In genomic region chr18:11981383-11981632, GRCh38 we compare ENCODE assay signal across 8 cellular contexts. TPM values are rescaled to one million over a fixed set of nuclear protein-coding genes. Genes with fewer than 3 reads are reported as not detected.
A peak's percentile ranks its signal among the peaks of the same experiment; 100 is the strongest.
DNase-seq lines count a peak whose midpoint lies in the region; ATAC-seq lines count a peak whose summit lies in the region.

IMPA2 (plus strand) TSS chr18:11981507; CDS start chr18:11981670, 163 bp downstream.

- peak within 1 kb of the TSS; percentile 83 for H3K27ac Mint-ChIP-seq in activated naive CD4-positive, alpha-beta T cell treated with anti-CD3 and anti-CD28 coated beads for 36 hours
- peak within 1 kb of the TSS; percentile 47 to 89 (median 71) for H3K27ac Mint-ChIP-seq in naive B cell

- peak within 1 kb of the TSS; percentile 86 for H3K4me3 Mint-ChIP-seq in activated naive CD4-positive, alpha-beta T cell treated with anti-CD3 and anti-CD28 coated beads for 36 hours
- H3K4me3 Mint-ChIP-seq in naive B cell = peak within 1 kb of the TSS; percentile 88 to 96 (median 90)

- no peak for ATAC-seq in naive B cell (ENCODE audit: low read depth in 2 of 2)
- no peak for ATAC-seq in HG03457 (IDR thresholded peaks at IDR 0.05; ENCODE audit: unreplicated experiment)

- H3K27me3 ChIP-seq in ectodermal cell (ENCODE audit: control insufficient read depth, insufficient read depth, low read length, poor library complexity, severe bottlenecking) = no peaks in the 10 kb centered on the region

- peaks cover 2% of the 10 kb centered on the region for H3K27me3 Mint-ChIP-seq in activated naive CD4-positive, alpha-beta T cell treated with anti-CD3 and anti-CD28 coated beads for 36 hours (ENCODE audit: low read depth)
- no peaks in the 10 kb centered on the region for H3K27me3 Mint-ChIP-seq in naive B cell

- DNase-seq in activated naive CD4-positive, alpha-beta T cell treated with anti-CD3 and anti-CD28 coated beads for 36 hours = no peak
- DNase-seq in activated naive CD4-positive, alpha-beta T cell treated with Interleukin-2 at 50 U/mL for 16 hours = no peak
- DNase-seq in LHCN-M2 (ENCODE audit: low read depth) = no peak
- DNase-seq in naive B cell = no peak
- no peak for DNase-seq in SW480 (ENCODE audit: low spot score)
- no peak for DNase-seq in NCI-H446 (lab: John Stamatoyannopoulos, UW)

- WGBS in ectodermal cell, 2 experiments = 0% methylated on average over 30 of the region's 30 CpGs

- no peaks in the 10 kb centered on the region for H3K9me3 Mint-ChIP-seq in activated naive CD4-positive, alpha-beta T cell treated with anti-CD3 and anti-CD28 coated beads for 36 hours
- H3K9me3 Mint-ChIP-seq in naive B cell = no peaks in the 10 kb centered on the region

- intact Hi-C loops in activated naive CD4-positive, alpha-beta T cell treated with anti-CD3 and anti-CD28 coated beads for 36 hours (cut with micrococcal nuclease) = loop anchor here (1.0 to 10.0 kb wide), 10 partner anchors 34 to 1455 kb away; partner anchors contain the start of genes AFG3L2, CEP76, CHMP1B and MPPE1

- H3K9me3 ChIP-seq in ectodermal cell (ENCODE audit: control insufficient read depth, low read length) = no peaks in the 10 kb centered on the region

- peaks cover 4% of the 10 kb centered on the region for H3K36me3 Mint-ChIP-seq in activated naive CD4-positive, alpha-beta T cell treated with anti-CD3 and anti-CD28 coated beads for 36 hours (ENCODE audit: low read depth)
- no peaks in the 10 kb centered on the region for H3K36me3 Mint-ChIP-seq in naive B cell

- peaks cover 14% of the 10 kb centered on the region for H3K4me1 Mint-ChIP-seq in activated naive CD4-positive, alpha-beta T cell treated with anti-CD3 and anti-CD28 coated beads for 36 hours (ENCODE audit: low read depth)
- peaks cover 5 to 23% (median 22%) of the 10 kb centered on the region in 3 donors for H3K4me1 Mint-ChIP-seq in naive B cell

- peak within 1 kb of the TSS; percentile 98 for H3K27ac ChIP-seq in ectodermal cell (ENCODE audit: insufficient read depth, low read depth, low read length, poor library complexity, severe bottlenecking)

- CTCF ChIA-PET in activated naive CD4-positive, alpha-beta T cell treated with anti-CD3 and anti-CD28 coated beads for 36 hours (lab: Charles Lee) = interaction anchor here (0.9 to 5.1 kb wide), 5 partner anchors 10 to 57 kb away, joined by 3 to 28 read pairs (median 8); no protein-coding TSS in a partner anchor

- H3K4me1 ChIP-seq in ectodermal cell (ENCODE audit: control insufficient read depth, insufficient read depth, low read length) = peaks cover 16% of the 10 kb centered on the region

- H3K36me3 ChIP-seq in ectodermal cell (ENCODE audit: control insufficient read depth, insufficient read depth, low read length) = no peaks in the 10 kb centered on the region

- peak within 1 kb of the TSS; percentile 83 for H3K4me3 ChIP-seq in ectodermal cell (ENCODE audit: insufficient read depth, low read depth, low read length)

RNA-seq across cellular contexts. Expression of gene IMPA2, which starts in this region (rescaled TPM):
- 10 to 100 TPM; 23.6 to 28.9 TPM for total RNA-seq in activated naive CD4-positive, alpha-beta T cell treated with anti-CD3 and anti-CD28 coated beads for 36 hours
- total RNA-seq in LHCN-M2 (2014; rRNA removed) = 15.9 and 16.8 TPM in 2 replicates
- polyA plus RNA-seq in LHCN-M2 (2012) = 15.2 TPM
- 137 TPM for polyA plus RNA-seq in ectodermal cell (2013, experiment 1 of 4)
- polyA plus RNA-seq in ectodermal cell (2013, experiment 2 of 4) = 116 TPM
- polyA plus RNA-seq in ectodermal cell (2013, experiment 3 of 4) = 101 TPM
- polyA plus RNA-seq in ectodermal cell (2013, experiment 4 of 4) = 98.2 TPM
- polyA plus RNA-seq in naive B cell (ENCODE audit: low read depth in 6 of 6) = 10 to 100 TPM in 5 of 6 donors, 1 to 10 TPM in 1; 9.9 to 18.6 (median 13.0) TPM
